18 cellular contexts compared by ENCODE assay signal in genomic region chr6:77425676-77426075, GRCh38. TPM values are rescaled to one million over a fixed set of nuclear protein-coding genes. Genes with fewer than 3 reads are reported as not detected.
"Had no signal": no experiment of that assay in that cellular context is flagged by ENCODE, and none has a peak within 500 bp of the region (broad histone marks: within the 10 kb centered on the region; RNA-seq: fewer than 3 reads in every experiment).

No MANE protein-coding gene starts in this region.

- H3K4me1 ChIP-seq: left lung, pancreas, tibial nerve, vagina had no signal

- DNase-seq: activated B cell treated with CpG ODN at 0.5 μM for 24 hours; activated CD4-positive, alpha-beta T cell treated with anti-CD3 and anti-CD28 coated beads for 48 hours; activated CD8-positive, alpha-beta T cell treated with anti-CD3 and anti-CD28 coated beads for 36 hours; activated effector memory CD4-positive, alpha-beta T cell treated with Interleukin-2 at 50 U/mL for 16 hours; activated T-cell treated with anti-CD3 and anti-CD28 coated beads, Interleukin-2, amount 50 U/mL, for 4 hours; amniotic stem cell; brain microvascular endothelial cell; hippocampal formation; kidney; left lung; mucosa of descending colon; naive thymus-derived CD4-positive, alpha-beta T cell; pancreas; stimulated activated CD4-positive, alpha-beta T cell treated with anti-CD3 and anti-CD28 coated beads, Interleukin-2, amount 100 ng/mL, for 48 hours had no signal

- H3K36me3 ChIP-seq: brain microvascular endothelial cell, esophagus muscularis mucosa, left lung, pancreas, tibial nerve, vagina had no signal

- H3K27ac ChIP-seq: brain microvascular endothelial cell, esophagus muscularis mucosa, left lung, pancreas, tibial nerve, vagina had no signal

- H3K4me3 ChIP-seq: esophagus muscularis mucosa, left lung, mucosa of descending colon, pancreas, tibial nerve, vagina had no signal

- H3K9me3 ChIP-seq: esophagus muscularis mucosa, left lung, mucosa of descending colon, pancreas, tibial nerve, vagina had no signal

- H3K27me3 ChIP-seq: brain microvascular endothelial cell, esophagus muscularis mucosa, left lung, pancreas, tibial nerve, vagina had no signal

- ATAC-seq: activated CD8-positive, alpha-beta T cell treated with anti-CD3 and anti-CD28 coated beads for 36 hours; activated T-cell treated with anti-CD3 and anti-CD28 coated beads, Interleukin-2, amount 50 U/mL, for 4 hours; mucosa of descending colon; naive thymus-derived CD4-positive, alpha-beta T cell; pancreas; stimulated activated memory B cell treated with anti-CD40 and anti-IgM and Interleukin-4, amounts not matched to agents 10 μg/mL and 1 μg/mL and 100 μg/mL, for 72 hours had no signal

RNA-seq across cellular contexts. Expression of gene HTR1B, which starts 37.6 kb away (rescaled TPM):
- total RNA-seq: activated B cell treated with CpG ODN at 0.5 μM for 24 hours; activated CD8-positive, alpha-beta T cell treated with anti-CD3 and anti-CD28 coated beads for 36 hours; activated T-cell treated with anti-CD3 and anti-CD28 coated beads, Interleukin-2, amount 50 U/mL, for 4 hours; naive thymus-derived CD4-positive, alpha-beta T cell; vagina had no signal
- polyA plus RNA-seq: naive thymus-derived CD4-positive, alpha-beta T cell had no signal
